In the genomic region with DNA sequence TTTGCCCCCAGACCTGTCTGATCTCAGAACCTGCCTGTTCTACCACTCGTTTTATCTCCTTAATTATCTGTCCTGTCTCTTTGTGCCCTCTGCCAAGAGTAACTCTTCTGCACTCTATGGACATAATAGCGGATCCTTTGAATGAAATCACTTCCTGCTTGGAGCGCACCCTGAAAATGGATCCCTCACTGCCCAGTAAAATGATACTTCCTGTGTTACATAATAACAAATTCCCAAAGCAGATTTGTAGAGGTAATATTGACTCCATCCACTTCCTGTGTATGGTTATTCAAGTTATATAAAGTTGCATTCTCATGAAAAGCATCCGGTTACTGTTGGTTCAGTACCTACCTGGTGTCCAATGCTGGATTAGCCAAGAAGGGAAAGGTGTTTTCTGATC, we compare ENCODE assay signal across 14 cellular contexts.
DNase-seq lines count a peak whose midpoint lies in the region; ATAC-seq and TF ChIP-seq lines count a peak whose summit lies in the region.
"Had no signal": no experiment of that assay in that cellular context is flagged by ENCODE, and none has a peak within 500 bp of the region (broad histone marks: within the 10 kb centered on the region; RNA-seq: fewer than 3 reads in every experiment).

No MANE protein-coding gene starts in this region.

- TF ChIP-seq CTCF in epithelial cell of esophagus (IDR thresholded peaks at IDR 0.05; ENCODE audit: insufficient read depth, low read depth, low read length, missing control alignments), result no peak
- no peak for TF ChIP-seq CTCF in sigmoid colon (IDR thresholded peaks at IDR 0.05)

- TF ChIP-seq EP300 in sigmoid colon (IDR thresholded peaks at IDR 0.05), result no peak

- H3K36me3 ChIP-seq in sigmoid colon, result no peaks in the 10 kb centered on the region
- H3K36me3 ChIP-seq: adrenal gland, gastroesophageal sphincter, thyroid gland had no signal

- H3K27ac ChIP-seq in sigmoid colon, result peak overlapping the region; percentile 37 to 73 (median 60)
- H3K27ac ChIP-seq: adrenal gland, thyroid gland had no signal

- H3K4me3 Mint-ChIP-seq in activated T-cell treated with anti-CD3 and anti-CD28 coated beads, Interleukin-2, amount 50 U/mL, for 72 hours, result no peak overlapping the region
- H3K4me3 Mint-ChIP-seq: activated CD4-positive, alpha-beta memory T cell treated with anti-CD3 and anti-CD28 coated beads, Interleukin-2, amount 10 ng/mL, durations not matched to agents 7 days and 5 days; CD4-positive, CD25-positive, alpha-beta regulatory T cell had no signal

- no peaks in the 10 kb centered on the region for H3K27me3 Mint-ChIP-seq in activated T-cell treated with anti-CD3 and anti-CD28 coated beads, Interleukin-2, amount 50 U/mL, for 72 hours (ENCODE audit: low read depth)
- H3K27me3 Mint-ChIP-seq: activated CD4-positive, alpha-beta memory T cell treated with anti-CD3 and anti-CD28 coated beads, Interleukin-2, amount 10 ng/mL, durations not matched to agents 7 days and 5 days had no signal

- no peak for ATAC-seq in GM21825 (IDR thresholded peaks at IDR 0.05; ENCODE audit: unreplicated experiment)
- no peak for ATAC-seq in activated T-cell treated with anti-CD3 and anti-CD28 coated beads, Interleukin-2, amount 50 U/mL, for 72 hours (replicated peaks in 1 of 2)

- H3K9me3 ChIP-seq in sigmoid colon, result no peaks in the 10 kb centered on the region
- H3K9me3 ChIP-seq: adrenal gland, gastroesophageal sphincter, thyroid gland had no signal

- H3K4me3 ChIP-seq in epithelial cell of esophagus (ENCODE audit: low read length) (no peak overlapping the region), sigmoid colon (no peak overlapping the region)
- H3K4me3 ChIP-seq: adrenal gland, gastroesophageal sphincter, thyroid gland had no signal

- H3K27me3 ChIP-seq in sigmoid colon, result no peaks in the 10 kb centered on the region
- H3K27me3 ChIP-seq: adrenal gland, gastroesophageal sphincter, thyroid gland had no signal

- WGBS in sigmoid colon, 2 donors, result 47 to 76% methylated on average over 4 of the region's 4 CpGs

- peaks cover 0 to 22% (median 20%) of the 10 kb centered on the region in 4 donors for H3K4me1 ChIP-seq in sigmoid colon
- H3K4me1 ChIP-seq: adrenal gland had no signal

- no peaks in the 10 kb centered on the region for H3K9me3 Mint-ChIP-seq in activated T-cell treated with anti-CD3 and anti-CD28 coated beads, Interleukin-2, amount 50 U/mL, for 72 hours
- H3K9me3 Mint-ChIP-seq: activated CD4-positive, alpha-beta memory T cell treated with anti-CD3 and anti-CD28 coated beads, Interleukin-2, amount 10 ng/mL, durations not matched to agents 7 days and 5 days; CD4-positive, CD25-positive, alpha-beta regulatory T cell had no signal

- no peaks in the 10 kb centered on the region for H3K36me3 Mint-ChIP-seq in activated T-cell treated with anti-CD3 and anti-CD28 coated beads, Interleukin-2, amount 50 U/mL, for 72 hours (ENCODE audit: insufficient read depth in 2 of 2)
- H3K36me3 Mint-ChIP-seq: CD4-positive, CD25-positive, alpha-beta regulatory T cell had no signal

- no peak for TF ChIP-seq POLR2A in sigmoid colon (IDR thresholded peaks at IDR 0.05)

- intact Hi-C loops in sigmoid colon (cut with DNase I), result no loop called here
- intact Hi-C loops in posterior cingulate gyrus (cut with DNase I), result no loop called here

- H3K4me1 Mint-ChIP-seq in activated T-cell treated with anti-CD3 and anti-CD28 coated beads, Interleukin-2, amount 50 U/mL, for 72 hours (ENCODE audit: low read depth), result no peaks in the 10 kb centered on the region
- H3K4me1 Mint-ChIP-seq: activated CD4-positive, alpha-beta memory T cell treated with anti-CD3 and anti-CD28 coated beads, Interleukin-2, amount 10 ng/mL, durations not matched to agents 7 days and 5 days; CD4-positive, CD25-positive, alpha-beta regulatory T cell had no signal

- no peak overlapping the region for H3K27ac Mint-ChIP-seq in activated T-cell treated with anti-CD3 and anti-CD28 coated beads, Interleukin-2, amount 50 U/mL, for 72 hours
- H3K27ac Mint-ChIP-seq: activated CD4-positive, alpha-beta memory T cell treated with anti-CD3 and anti-CD28 coated beads, Interleukin-2, amount 10 ng/mL, durations not matched to agents 7 days and 5 days had no signal

- DNase-seq in NCI-H1436 (lab: John Stamatoyannopoulos, UW) (peak; percentile 16), NCI-H1436 treated with DMSO at 0.1 percent for 48 hours (lab: John Stamatoyannopoulos, UW) (no peak), NCI-H2196 treated with DMSO at 0.1 percent for 48 hours (lab: John Stamatoyannopoulos, UW; ENCODE audit: unreplicated experiment) (peak; percentile 17), epithelial cell of esophagus (ENCODE audit: low read depth) (peak; percentile 15), sigmoid colon (no peak), posterior cingulate gyrus (no peak)
- DNase-seq in activated T-cell treated with anti-CD3 and anti-CD28 coated beads, Interleukin-2, amount 50 U/mL, for 72 hours, result no peak
- DNase-seq: activated CD4-positive, alpha-beta memory T cell treated with anti-CD3 and anti-CD28 coated beads, Interleukin-2, amount 10 ng/mL, durations not matched to agents 7 days and 5 days; adrenal gland; CD4-positive, CD25-positive, alpha-beta regulatory T cell; midbrain; thyroid gland had no signal

Comparison
In these comparisons a context has a peak if more than half of its experiments do, and no peak if none do; other contexts are left out.
1. DNase-seq: peak in NCI-H1436 (single experiment), NCI-H2196 treated with DMSO at 0.1 percent for 48 hours (single experiment) and epithelial cell of esophagus (single experiment); none in NCI-H1436 treated with DMSO at 0.1 percent for 48 hours (single experiment), sigmoid colon (single experiment), activated T-cell treated with anti-CD3 and anti-CD28 coated beads, Interleukin-2, amount 50 U/mL, for 72 hours (0 of 2) and posterior cingulate gyrus (0 of 10).